2 cellular contexts compared by ENCODE assay signal in the genomic region with DNA sequence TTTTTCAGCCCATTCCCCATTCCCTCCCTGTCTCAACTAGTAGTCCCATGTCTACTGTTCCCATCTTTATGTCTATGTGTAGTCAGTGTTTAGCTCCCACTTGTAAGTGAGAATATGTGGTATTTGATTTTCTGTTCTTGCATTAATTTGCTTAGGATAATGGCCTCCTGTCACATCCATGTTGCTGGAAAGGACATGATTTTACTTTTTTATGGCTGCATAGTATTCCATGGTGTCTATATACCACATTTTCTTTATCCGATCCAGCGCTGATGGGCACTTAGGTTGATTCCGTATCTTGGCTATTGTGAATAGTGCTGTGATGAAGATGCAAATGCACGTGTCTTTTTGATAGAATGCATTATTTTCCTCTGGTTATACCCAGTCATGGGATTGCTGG.
TF ChIP-seq lines count a peak whose summit lies in the region.

No MANE protein-coding gene starts in this region.

TF ChIP-seq in HEK293, 187 proteins besides CTCF, POLR2A, EP300 and RAD21:
- peak; percentile 77 for TF ChIP-seq ZNF146 (tag by site-specific recombination; IDR thresholded peaks at IDR 0.05)
- TF ChIP-seq, protein P1, sequence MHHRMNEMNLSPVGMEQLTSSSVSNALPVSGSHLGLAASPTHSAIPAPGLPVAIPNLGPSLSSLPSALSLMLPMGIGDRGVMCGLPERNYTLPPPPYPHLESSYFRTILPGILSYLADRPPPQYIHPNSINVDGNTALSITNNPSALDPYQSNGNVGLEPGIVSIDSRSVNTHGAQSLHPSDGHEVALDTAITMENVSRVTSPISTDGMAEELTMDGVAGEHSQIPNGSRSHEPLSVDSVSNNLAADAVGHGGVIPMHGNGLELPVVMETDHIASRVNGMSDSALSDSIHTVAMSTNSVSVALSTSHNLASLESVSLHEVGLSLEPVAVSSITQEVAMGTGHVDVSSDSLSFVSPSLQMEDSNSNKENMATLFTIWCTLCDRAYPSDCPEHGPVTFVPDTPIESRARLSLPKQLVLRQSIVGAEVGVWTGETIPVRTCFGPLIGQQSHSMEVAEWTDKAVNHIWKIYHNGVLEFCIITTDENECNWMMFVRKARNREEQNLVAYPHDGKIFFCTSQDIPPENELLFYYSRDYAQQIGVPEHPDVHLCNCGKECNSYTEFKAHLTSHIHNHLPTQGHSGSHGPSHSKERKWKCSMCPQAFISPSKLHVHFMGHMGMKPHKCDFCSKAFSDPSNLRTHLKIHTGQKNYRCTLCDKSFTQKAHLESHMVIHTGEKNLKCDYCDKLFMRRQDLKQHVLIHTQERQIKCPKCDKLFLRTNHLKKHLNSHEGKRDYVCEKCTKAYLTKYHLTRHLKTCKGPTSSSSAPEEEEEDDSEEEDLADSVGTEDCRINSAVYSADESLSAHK (tag by site-specific recombination; IDR thresholded peaks at IDR 0.05) = no peak

TF ChIP-seq in H1, 55 proteins besides CTCF, POLR2A, EP300 and RAD21:
- TF ChIP-seq FOSL1 (IDR thresholded peaks at IDR 0.05; ENCODE audit: insufficient read depth, low read depth, low read length) (no peak), SRF (IDR thresholded peaks at IDR 0.05; ENCODE audit: low read depth, low read length) (no peak), TEAD4 (IDR thresholded peaks at IDR 0.05; ENCODE audit: low read depth, low read length) (no peak), NRF1 (IDR thresholded peaks at IDR 0.05; ENCODE audit: low read depth, low read length) (no peak), CHD1 (IDR thresholded peaks at IDR 0.05; ENCODE audit: low read depth, low read length) (no peak), KDM1A (IDR thresholded peaks at IDR 0.05; ENCODE audit: borderline replicate concordance, low read length) (peak; percentile 32; the same call in 1 of the 2 replicates)
- TF ChIP-seq, protein P2, sequence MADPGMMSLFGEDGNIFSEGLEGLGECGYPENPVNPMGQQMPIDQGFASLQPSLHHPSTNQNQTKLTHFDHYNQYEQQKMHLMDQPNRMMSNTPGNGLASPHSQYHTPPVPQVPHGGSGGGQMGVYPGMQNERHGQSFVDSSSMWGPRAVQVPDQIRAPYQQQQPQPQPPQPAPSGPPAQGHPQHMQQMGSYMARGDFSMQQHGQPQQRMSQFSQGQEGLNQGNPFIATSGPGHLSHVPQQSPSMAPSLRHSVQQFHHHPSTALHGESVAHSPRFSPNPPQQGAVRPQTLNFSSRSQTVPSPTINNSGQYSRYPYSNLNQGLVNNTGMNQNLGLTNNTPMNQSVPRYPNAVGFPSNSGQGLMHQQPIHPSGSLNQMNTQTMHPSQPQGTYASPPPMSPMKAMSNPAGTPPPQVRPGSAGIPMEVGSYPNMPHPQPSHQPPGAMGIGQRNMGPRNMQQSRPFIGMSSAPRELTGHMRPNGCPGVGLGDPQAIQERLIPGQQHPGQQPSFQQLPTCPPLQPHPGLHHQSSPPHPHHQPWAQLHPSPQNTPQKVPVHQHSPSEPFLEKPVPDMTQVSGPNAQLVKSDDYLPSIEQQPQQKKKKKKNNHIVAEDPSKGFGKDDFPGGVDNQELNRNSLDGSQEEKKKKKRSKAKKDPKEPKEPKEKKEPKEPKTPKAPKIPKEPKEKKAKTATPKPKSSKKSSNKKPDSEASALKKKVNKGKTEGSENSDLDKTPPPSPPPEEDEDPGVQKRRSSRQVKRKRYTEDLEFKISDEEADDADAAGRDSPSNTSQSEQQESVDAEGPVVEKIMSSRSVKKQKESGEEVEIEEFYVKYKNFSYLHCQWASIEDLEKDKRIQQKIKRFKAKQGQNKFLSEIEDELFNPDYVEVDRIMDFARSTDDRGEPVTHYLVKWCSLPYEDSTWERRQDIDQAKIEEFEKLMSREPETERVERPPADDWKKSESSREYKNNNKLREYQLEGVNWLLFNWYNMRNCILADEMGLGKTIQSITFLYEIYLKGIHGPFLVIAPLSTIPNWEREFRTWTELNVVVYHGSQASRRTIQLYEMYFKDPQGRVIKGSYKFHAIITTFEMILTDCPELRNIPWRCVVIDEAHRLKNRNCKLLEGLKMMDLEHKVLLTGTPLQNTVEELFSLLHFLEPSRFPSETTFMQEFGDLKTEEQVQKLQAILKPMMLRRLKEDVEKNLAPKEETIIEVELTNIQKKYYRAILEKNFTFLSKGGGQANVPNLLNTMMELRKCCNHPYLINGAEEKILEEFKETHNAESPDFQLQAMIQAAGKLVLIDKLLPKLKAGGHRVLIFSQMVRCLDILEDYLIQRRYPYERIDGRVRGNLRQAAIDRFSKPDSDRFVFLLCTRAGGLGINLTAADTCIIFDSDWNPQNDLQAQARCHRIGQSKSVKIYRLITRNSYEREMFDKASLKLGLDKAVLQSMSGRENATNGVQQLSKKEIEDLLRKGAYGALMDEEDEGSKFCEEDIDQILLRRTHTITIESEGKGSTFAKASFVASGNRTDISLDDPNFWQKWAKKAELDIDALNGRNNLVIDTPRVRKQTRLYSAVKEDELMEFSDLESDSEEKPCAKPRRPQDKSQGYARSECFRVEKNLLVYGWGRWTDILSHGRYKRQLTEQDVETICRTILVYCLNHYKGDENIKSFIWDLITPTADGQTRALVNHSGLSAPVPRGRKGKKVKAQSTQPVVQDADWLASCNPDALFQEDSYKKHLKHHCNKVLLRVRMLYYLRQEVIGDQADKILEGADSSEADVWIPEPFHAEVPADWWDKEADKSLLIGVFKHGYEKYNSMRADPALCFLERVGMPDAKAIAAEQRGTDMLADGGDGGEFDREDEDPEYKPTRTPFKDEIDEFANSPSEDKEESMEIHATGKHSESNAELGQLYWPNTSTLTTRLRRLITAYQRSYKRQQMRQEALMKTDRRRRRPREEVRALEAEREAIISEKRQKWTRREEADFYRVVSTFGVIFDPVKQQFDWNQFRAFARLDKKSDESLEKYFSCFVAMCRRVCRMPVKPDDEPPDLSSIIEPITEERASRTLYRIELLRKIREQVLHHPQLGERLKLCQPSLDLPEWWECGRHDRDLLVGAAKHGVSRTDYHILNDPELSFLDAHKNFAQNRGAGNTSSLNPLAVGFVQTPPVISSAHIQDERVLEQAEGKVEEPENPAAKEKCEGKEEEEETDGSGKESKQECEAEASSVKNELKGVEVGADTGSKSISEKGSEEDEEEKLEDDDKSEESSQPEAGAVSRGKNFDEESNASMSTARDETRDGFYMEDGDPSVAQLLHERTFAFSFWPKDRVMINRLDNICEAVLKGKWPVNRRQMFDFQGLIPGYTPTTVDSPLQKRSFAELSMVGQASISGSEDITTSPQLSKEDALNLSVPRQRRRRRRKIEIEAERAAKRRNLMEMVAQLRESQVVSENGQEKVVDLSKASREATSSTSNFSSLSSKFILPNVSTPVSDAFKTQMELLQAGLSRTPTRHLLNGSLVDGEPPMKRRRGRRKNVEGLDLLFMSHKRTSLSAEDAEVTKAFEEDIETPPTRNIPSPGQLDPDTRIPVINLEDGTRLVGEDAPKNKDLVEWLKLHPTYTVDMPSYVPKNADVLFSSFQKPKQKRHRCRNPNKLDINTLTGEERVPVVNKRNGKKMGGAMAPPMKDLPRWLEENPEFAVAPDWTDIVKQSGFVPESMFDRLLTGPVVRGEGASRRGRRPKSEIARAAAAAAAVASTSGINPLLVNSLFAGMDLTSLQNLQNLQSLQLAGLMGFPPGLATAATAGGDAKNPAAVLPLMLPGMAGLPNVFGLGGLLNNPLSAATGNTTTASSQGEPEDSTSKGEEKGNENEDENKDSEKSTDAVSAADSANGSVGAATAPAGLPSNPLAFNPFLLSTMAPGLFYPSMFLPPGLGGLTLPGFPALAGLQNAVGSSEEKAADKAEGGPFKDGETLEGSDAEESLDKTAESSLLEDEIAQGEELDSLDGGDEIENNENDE (IDR thresholded peaks at IDR 0.05; ENCODE audit: insufficient replicate concordance, low read length) = no peak
- TF ChIP-seq, protein P3, sequence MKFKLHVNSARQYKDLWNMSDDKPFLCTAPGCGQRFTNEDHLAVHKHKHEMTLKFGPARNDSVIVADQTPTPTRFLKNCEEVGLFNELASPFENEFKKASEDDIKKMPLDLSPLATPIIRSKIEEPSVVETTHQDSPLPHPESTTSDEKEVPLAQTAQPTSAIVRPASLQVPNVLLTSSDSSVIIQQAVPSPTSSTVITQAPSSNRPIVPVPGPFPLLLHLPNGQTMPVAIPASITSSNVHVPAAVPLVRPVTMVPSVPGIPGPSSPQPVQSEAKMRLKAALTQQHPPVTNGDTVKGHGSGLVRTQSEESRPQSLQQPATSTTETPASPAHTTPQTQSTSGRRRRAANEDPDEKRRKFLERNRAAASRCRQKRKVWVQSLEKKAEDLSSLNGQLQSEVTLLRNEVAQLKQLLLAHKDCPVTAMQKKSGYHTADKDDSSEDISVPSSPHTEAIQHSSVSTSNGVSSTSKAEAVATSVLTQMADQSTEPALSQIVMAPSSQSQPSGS (IDR thresholded peaks at IDR 0.05; ENCODE audit: low read length) = no peak
